ENCODE assay signal across 8 cellular contexts in the genomic region with DNA sequence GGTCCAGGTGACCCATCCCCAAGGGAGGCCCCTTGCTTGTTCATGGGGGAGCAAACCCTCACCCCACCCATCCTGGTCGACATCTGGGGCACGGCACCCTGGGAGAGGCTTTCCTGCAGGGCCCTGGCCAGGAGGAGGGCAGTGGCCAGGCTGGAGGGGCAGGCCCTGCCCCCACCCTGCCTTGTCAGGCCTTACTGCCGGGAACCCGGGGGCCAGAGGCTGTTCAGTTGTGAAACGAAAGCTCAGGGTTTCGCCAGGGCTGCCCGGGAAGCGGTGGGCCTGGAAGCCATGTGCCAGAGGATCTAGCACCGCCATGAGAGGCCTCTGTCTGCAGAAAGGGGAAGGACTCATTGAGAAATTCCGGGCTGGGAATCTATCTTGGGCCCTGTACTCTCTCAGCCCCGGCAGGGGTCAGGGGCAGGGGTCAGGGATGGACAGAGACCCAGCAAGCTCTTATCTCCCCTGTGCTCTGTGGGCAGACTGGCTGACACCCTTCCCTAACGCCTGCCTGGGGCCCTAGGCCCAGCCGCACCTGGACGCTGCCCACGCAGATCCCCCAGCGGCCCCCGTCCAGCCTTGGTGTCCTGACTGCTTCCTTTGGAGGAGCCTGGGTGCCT. TPM values are rescaled to one million over a fixed set of nuclear protein-coding genes. Genes with fewer than 3 reads are reported as not detected.
A peak's percentile ranks its signal among the peaks of the same experiment; 100 is the strongest.
DNase-seq lines count a peak whose midpoint lies in the region; ATAC-seq and TF ChIP-seq lines count a peak whose summit lies in the region.

No MANE protein-coding gene starts in this region.

- ATAC-seq in HG03432 (IDR thresholded peaks at IDR 0.05; ENCODE audit: unreplicated experiment) = no peak

- no peaks in the 10 kb centered on the region for H3K27me3 ChIP-seq in mucosa of stomach (ENCODE audit: control insufficient read depth, insufficient read depth, low read length)

- DNase-seq in NOMO-1 treated with DMSO at 0.1 percent for 48 hours (lab: John Stamatoyannopoulos, UW; ENCODE audit: unreplicated experiment) = peak; percentile 77
- peak; percentile 39 for DNase-seq in dermis blood vessel endothelial cell
- no peak for DNase-seq in DMS114 treated with DMSO at 0.1 percent for 48 hours (lab: John Stamatoyannopoulos, UW; ENCODE audit: unreplicated experiment)
- no peak for DNase-seq in DMS79 (lab: John Stamatoyannopoulos, UW)
- no peak for DNase-seq in GM19238 (ENCODE audit: insufficient read length, low spot score)

- H3K36me3 ChIP-seq in mucosa of stomach (ENCODE audit: control insufficient read depth, insufficient read depth, low read length) = peaks cover 13% of the 10 kb centered on the region

- peaks cover 80% of the 10 kb centered on the region for H3K4me1 ChIP-seq in mucosa of stomach (ENCODE audit: control insufficient read depth, insufficient read depth, low read length)

- no peaks in the 10 kb centered on the region for H3K9me3 ChIP-seq in mucosa of stomach (ENCODE audit: control insufficient read depth, low read length)

- H3K27ac ChIP-seq in 22Rv1 = peak overlapping the region; percentile 98

- H3K9ac ChIP-seq in mucosa of stomach (ENCODE audit: low read length) = peak overlapping the region; percentile 53

- TF ChIP-seq CTCF in 22Rv1 (IDR thresholded peaks at IDR 0.05) = no peak

- no peak overlapping the region for H3K4me3 ChIP-seq in mucosa of stomach (ENCODE audit: low read length)

RNA-seq across cellular contexts. Expression of gene PIM3, which starts 6.3 kb away (rescaled TPM):
- 463 and 464 TPM in 2 replicates for total RNA-seq in dermis blood vessel endothelial cell

RNA-seq across cellular contexts. Expression of gene IL17REL, which starts 45.7 kb away (rescaled TPM):
- 0.05 and 0.17 TPM in 2 replicates for total RNA-seq in dermis blood vessel endothelial cell

RNA-seq across cellular contexts. Expression of gene CRELD2, which starts 48.4 kb away (rescaled TPM):
- 77.4 and 123 TPM in 2 replicates for total RNA-seq in dermis blood vessel endothelial cell

RNA-seq across cellular contexts. Expression of gene ALG12, which starts 48.6 kb away (rescaled TPM):
- total RNA-seq in dermis blood vessel endothelial cell = 14.6 and 24.7 TPM in 2 replicates

Comparison
In these comparisons a context has a peak if more than half of its experiments do, and no peak if none do; other contexts are left out.
1. DNase-seq: peak in NOMO-1 treated with DMSO at 0.1 percent for 48 hours (single experiment) and dermis blood vessel endothelial cell (single experiment); none in DMS114 treated with DMSO at 0.1 percent for 48 hours (single experiment), DMS79 (single experiment) and GM19238 (single experiment).